Comparison of ENCODE assay signal across 14 cellular contexts in genomic region chr20:37366749-37367148, GRCh38. TPM values are rescaled to one million over a fixed set of nuclear protein-coding genes. Genes with fewer than 3 reads are reported as not detected.
DNase-seq lines count a peak whose midpoint lies in the region; ATAC-seq and TF ChIP-seq lines count a peak whose summit lies in the region.
"Had no signal": no experiment of that assay in that cellular context is flagged by ENCODE, and none has a peak within 500 bp of the region (broad histone marks: within the 10 kb centered on the region; RNA-seq: fewer than 3 reads in every experiment).

No MANE protein-coding gene starts in this region.

- POLR2A ChIA-PET in GM10248 (lab: Yijun Ruan, JAX) = no interaction called here

- DNase-seq in NAMALWA (ENCODE audit: low spot score) = peak; percentile 27
- DNase-seq in naive B cell = no peak
- DNase-seq in KG1 (lab: John Stamatoyannopoulos, UW) = no peak
- DNase-seq in GM10248 (ENCODE audit: extremely low spot score) = no peak
- DNase-seq: activated CD4-positive, alpha-beta memory T cell treated with anti-CD3 and anti-CD28 coated beads, Interleukin-2, amount 10 ng/mL, durations not matched to agents 7 days and 5 days; CD4-positive, CD25-positive, alpha-beta regulatory T cell; NCI-H1048; NCI-H2171 treated with DMSO at 0.1 percent for 48 hours; stimulated activated CD4-positive, alpha-beta T cell treated with anti-CD3 and anti-CD28 coated beads, Interleukin-2, amount 100 ng/mL, for 24 hours had no signal

- peaks cover 14 to 41% (median 24%) of the 10 kb centered on the region in 3 donors for H3K4me1 Mint-ChIP-seq in naive B cell
- H3K4me1 Mint-ChIP-seq: CD4-positive, CD25-positive, alpha-beta regulatory T cell had no signal

- no peaks in the 10 kb centered on the region for H3K27me3 Mint-ChIP-seq in naive B cell
- H3K27me3 Mint-ChIP-seq: activated CD4-positive, alpha-beta memory T cell treated with anti-CD3 and anti-CD28 coated beads, Interleukin-2, amount 10 ng/mL, durations not matched to agents 7 days and 5 days; CD4-positive, CD25-positive, alpha-beta regulatory T cell had no signal

- CTCF ChIA-PET in GM10248 (lab: Yijun Ruan, JAX) = no interaction called here

- peak overlapping the region in 6 of 8 donors; percentile 3 to 75 (median 49) for H3K4me3 Mint-ChIP-seq in naive B cell
- H3K4me3 Mint-ChIP-seq: activated CD4-positive, alpha-beta memory T cell treated with anti-CD3 and anti-CD28 coated beads, Interleukin-2, amount 10 ng/mL, durations not matched to agents 7 days and 5 days; CD4-positive, CD25-positive, alpha-beta regulatory T cell had no signal

- peaks cover 0 to 2% (median 0%) of the 10 kb centered on the region in 7 donors for H3K9me3 Mint-ChIP-seq in naive B cell
- H3K9me3 Mint-ChIP-seq: activated CD4-positive, alpha-beta memory T cell treated with anti-CD3 and anti-CD28 coated beads, Interleukin-2, amount 10 ng/mL, durations not matched to agents 7 days and 5 days; activated T-helper 2 cell treated with anti-CD3 and anti-CD28 coated beads, Interferon-gamma antibody, Interleukin-2, Interleukin-4, amounts not matched to agents 10 μg/mL and 5 μg/mL and 100 μg/mL, durations not matched to agents 14 hours and 24 hours and 36 hours had no signal

- H3K27ac Mint-ChIP-seq in naive B cell = peak overlapping the region; percentile 45 to 81 (median 62)
- H3K27ac Mint-ChIP-seq: activated CD4-positive, alpha-beta memory T cell treated with anti-CD3 and anti-CD28 coated beads, Interleukin-2, amount 10 ng/mL, durations not matched to agents 7 days and 5 days; activated T-helper 2 cell treated with anti-CD3 and anti-CD28 coated beads, Interferon-gamma antibody, Interleukin-2, Interleukin-4, amounts not matched to agents 10 μg/mL and 5 μg/mL and 100 μg/mL, durations not matched to agents 14 hours and 24 hours and 36 hours; CD4-positive, CD25-positive, alpha-beta regulatory T cell had no signal

- ATAC-seq in GM18867 (IDR thresholded peaks at IDR 0.05; ENCODE audit: unreplicated experiment) = peak; percentile 13
- ATAC-seq in HG02870 (IDR thresholded peaks at IDR 0.05; ENCODE audit: unreplicated experiment) = peak; percentile 16
- ATAC-seq in naive B cell (ENCODE audit: low read depth in 2 of 2) = peak; percentile 7 to 19
- no peak for ATAC-seq in GM21619 (IDR thresholded peaks at IDR 0.05; ENCODE audit: unreplicated experiment)
- ATAC-seq in GM19328 (IDR thresholded peaks at IDR 0.05; ENCODE audit: unreplicated experiment) = no peak

- no peak for TF ChIP-seq CTCF in GM10248 (IDR thresholded peaks at IDR 0.05; ENCODE audit: control extremely low read depth, extremely low read depth, low read depth, missing control alignments)

- H3K36me3 Mint-ChIP-seq in naive B cell = no peaks in the 10 kb centered on the region
- H3K36me3 Mint-ChIP-seq: CD4-positive, CD25-positive, alpha-beta regulatory T cell had no signal

RNA-seq across cellular contexts. Expression of gene SRC, which starts 20.8 kb away (rescaled TPM):
- polyA plus RNA-seq in naive B cell (ENCODE audit: low read depth in 6 of 6) = 1 to 10 TPM in 5 of 6 donors, not detected in 1; 1.2 to 2.3 (median 1.7) TPM

Comparison
In these comparisons a context has a peak if more than half of its experiments do, and no peak if none do; other contexts are left out.
1. ATAC-seq: peak in GM18867 (single experiment), HG02870 (single experiment) and naive B cell (2 of 2); none in GM21619 (single experiment) and GM19328 (single experiment).